ENCODE assay signal across 14 cellular contexts in the genomic region with DNA sequence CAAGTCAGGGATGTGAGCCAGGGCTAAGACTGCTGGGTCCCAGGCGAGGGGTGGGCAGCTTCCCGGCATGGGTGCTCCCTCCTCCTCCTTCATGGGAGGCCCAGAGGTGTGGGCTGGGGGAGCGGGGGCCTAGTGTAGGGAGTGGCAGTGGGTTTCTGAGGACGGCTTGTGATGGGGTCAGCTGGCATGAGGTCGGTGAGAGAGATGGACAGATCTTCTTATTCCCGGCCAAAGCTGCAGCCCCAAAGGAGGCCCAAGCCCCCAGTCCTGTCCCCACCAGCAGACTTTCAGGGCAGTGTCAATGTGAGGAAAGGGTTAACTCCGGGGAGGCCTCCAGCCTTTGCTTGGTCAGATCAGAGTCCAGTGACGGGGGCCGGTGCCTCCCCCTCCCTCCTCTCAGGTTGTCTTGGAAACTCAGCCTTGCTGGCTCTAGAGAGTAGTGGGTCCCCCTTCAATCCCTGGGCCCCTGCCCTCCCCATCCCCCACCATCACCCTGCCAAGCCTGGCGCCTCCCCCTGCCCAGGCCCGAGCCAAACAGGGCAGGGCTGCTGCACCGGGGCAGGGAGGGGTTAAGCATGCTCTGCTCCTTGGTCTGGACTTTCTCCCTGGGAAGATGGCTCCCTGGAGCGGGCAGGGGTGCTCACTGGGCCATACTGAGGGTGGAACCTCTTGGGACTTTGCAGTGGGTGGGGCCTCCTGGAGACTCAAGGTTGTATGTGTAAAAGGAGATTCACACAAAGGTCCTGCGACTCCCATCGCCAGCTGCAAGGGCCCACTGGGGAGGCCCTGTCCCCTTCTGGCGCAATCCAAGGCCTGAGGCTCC. TPM values are rescaled to one million over a fixed set of nuclear protein-coding genes. Genes with fewer than 3 reads are reported as not detected.
DNase-seq lines count a peak whose midpoint lies in the region; ATAC-seq, FAIRE-seq and TF ChIP-seq lines count a peak whose summit lies in the region.
"Had no signal": no experiment of that assay in that cellular context is flagged by ENCODE, and none has a peak within 500 bp of the region (broad histone marks: within the 10 kb centered on the region; RNA-seq: fewer than 3 reads in every experiment).

No MANE protein-coding gene starts in this region.

- H3K4me3 Mint-ChIP-seq in stimulated activated effector memory CD8-positive, alpha-beta T cell treated with anti-CD3 and anti-CD28 coated beads, Interleukin-12 subunit alpha, Interleukin-12 subunit beta, amount 100 ng/mL, for 72 hours: no peak overlapping the region
- H3K4me3 Mint-ChIP-seq: dendritic cell treated with granulocyte-macrophage colony-stimulating factor and Interleukin-4, amounts not matched to agents 40 ng/mL and 50 ng/mL, for 4 days had no signal

- POLR2A ChIA-PET in K562 (lab: Yijun Ruan, JAX): interaction anchor here (0.6 to 1.3 kb wide), 4 partner anchors 11 to 1010 kb away, joined by 3 to 4 read pairs (median 3); no protein-coding TSS in a partner anchor

- no peak overlapping the region for H3K9ac ChIP-seq in HUES64 (ENCODE audit: low read depth, low read length)
- H3K9ac ChIP-seq in K562 (ENCODE audit: insufficient read depth in 1 of 2, low read depth in 2 of 2, low read length in 2 of 2): peak overlapping the region in 1 of 2 experiments; percentile 71; a peak in 2 of 4 replicates
- no peak overlapping the region for H3K9ac ChIP-seq in liver (ENCODE audit: low read depth in 1 of 2, low read length in 2 of 2)

- no peak for DNase-seq in K562 (ENCODE audit: extremely low read depth in 1 of 4, low spot score in 3 of 4)
- no peak for DNase-seq in stimulated activated effector memory CD8-positive, alpha-beta T cell treated with anti-CD3 and anti-CD28 coated beads, Interleukin-12 subunit alpha, Interleukin-12 subunit beta, amount 100 ng/mL, for 72 hours (ENCODE audit: low spot score in 2 of 2)
- DNase-seq in Kasumi-1 (lab: John Stamatoyannopoulos, UW): no peak
- DNase-seq in NCI-H526 treated with DMSO at 0.1 percent for 48 hours (lab: John Stamatoyannopoulos, UW): no peak
- DNase-seq: activated CD4-positive, alpha-beta T cell treated with anti-CD3 and anti-CD28 coated beads, Interleukin-2, amount 50 U/mL, for 48 hours; activated gamma-delta T cell; Calu3 had no signal

- H3K79me2 ChIP-seq in K562 (ENCODE audit: control insufficient read depth, insufficient read depth, low read length): peaks cover 28% of the 10 kb centered on the region

- TF ChIP-seq RAD21 in K562 (CRISPR knock-in tag; conservative IDR thresholded peaks at IDR 0.05 in 1 of 2, IDR thresholded peaks at IDR 0.05 in 1 of 2) (no peak), liver (IDR thresholded peaks at IDR 0.05) (no peak)

- peaks cover 40% of the 10 kb centered on the region for H3K4me1 Mint-ChIP-seq in stimulated activated effector memory CD8-positive, alpha-beta T cell treated with anti-CD3 and anti-CD28 coated beads, Interleukin-12 subunit alpha, Interleukin-12 subunit beta, amount 100 ng/mL, for 72 hours

- no peak overlapping the region for H3K4me2 ChIP-seq in K562 (ENCODE audit: insufficient read depth, low read length)

- intact Hi-C loops in K562 (cut with micrococcal nuclease): no loop called here

- H2AFZ ChIP-seq in K562 (ENCODE audit: low read depth, low read length): no peak overlapping the region

- TF ChIP-seq CTCF in K562 (IDR thresholded peaks at IDR 0.05 in 2 of 3, conservative IDR thresholded peaks at IDR 0.05 in 1 of 3; ENCODE audit: insufficient read depth in 2 of 3, low read depth in 1 of 3, low read length in 3 of 3): no peak
- TF ChIP-seq CTCF in liver (IDR thresholded peaks at IDR 0.05; ENCODE audit: low read depth, low read length, missing input control): no peak
- no peak for TF ChIP-seq CTCF in gastroesophageal sphincter (IDR thresholded peaks at IDR 0.05)

- BruUV-seq in K562 (replicated peaks; lab: Mats Ljungman, UMichigan): no TSS peak

- H3K9me3 Mint-ChIP-seq in stimulated activated effector memory CD8-positive, alpha-beta T cell treated with anti-CD3 and anti-CD28 coated beads, Interleukin-12 subunit alpha, Interleukin-12 subunit beta, amount 100 ng/mL, for 72 hours: no peaks in the 10 kb centered on the region
- H3K9me3 Mint-ChIP-seq: dendritic cell treated with granulocyte-macrophage colony-stimulating factor and Interleukin-4, amounts not matched to agents 40 ng/mL and 50 ng/mL, for 4 days had no signal

- CTCF ChIA-PET in K562 (lab: Yijun Ruan, JAX; ENCODE audit: low intra/inter-chr PET ratio): no interaction called here

- H3K27ac ChIP-seq in HUES64 (ENCODE audit: low read depth, low read length) (peak overlapping the region; percentile 60), K562 (ENCODE audit: extremely low read depth, low read depth, low read length) (no peak overlapping the region), liver (ENCODE audit: low read depth in 1 of 2, low read length in 2 of 2) (peak overlapping the region; percentile 9 to 44), gastroesophageal sphincter (no peak overlapping the region)

- H3K9me1 ChIP-seq in K562 (ENCODE audit: control insufficient read depth, insufficient read depth, low read length): peaks cover 13% of the 10 kb centered on the region

- H3K4me3 ChIP-seq in HUES64 (ENCODE audit: low read length) (no peak overlapping the region), K562 (no peak overlapping the region), liver (ENCODE audit: low read depth in 1 of 3, low read length in 3 of 3) (peak overlapping the region in 1 of 3 donors; percentile 1), gastroesophageal sphincter (no peak overlapping the region)

- FAIRE-seq in K562 (lab: Jason Lieb, UNC): no peak

- WGBS in HUES64: 62% methylated on average over 16 of the region's 16 CpGs
- 68% methylated on average over 11 of the region's 16 CpGs for WGBS in K562 (ENCODE audit: insufficient coverage, low coverage, missing lambda C conversion rate)
- WGBS in liver: 40% methylated on average over 16 of the region's 16 CpGs
- 33% methylated on average over 4 of the region's 16 CpGs; no CpG with 5 or more reads in 1 of the 2 donors for WGBS in gastroesophageal sphincter (ENCODE audit: low coverage in 1 of 2), 2 donors

- H3K27ac Mint-ChIP-seq in stimulated activated effector memory CD8-positive, alpha-beta T cell treated with anti-CD3 and anti-CD28 coated beads, Interleukin-12 subunit alpha, Interleukin-12 subunit beta, amount 100 ng/mL, for 72 hours: peak overlapping the region; percentile 72
- H3K27ac Mint-ChIP-seq: dendritic cell treated with granulocyte-macrophage colony-stimulating factor and Interleukin-4, amounts not matched to agents 40 ng/mL and 50 ng/mL, for 4 days had no signal

- peaks cover 64% of the 10 kb centered on the region for H3K36me3 Mint-ChIP-seq in stimulated activated effector memory CD8-positive, alpha-beta T cell treated with anti-CD3 and anti-CD28 coated beads, Interleukin-12 subunit alpha, Interleukin-12 subunit beta, amount 100 ng/mL, for 72 hours

- TF ChIP-seq POLR2A in K562 (conservative IDR thresholded peaks at IDR 0.05) (no peak), gastroesophageal sphincter (IDR thresholded peaks at IDR 0.05) (no peak)

- H3K4me1 ChIP-seq in HUES64 (ENCODE audit: insufficient read depth, low read length) (peaks cover 47% of the 10 kb centered on the region), K562 (replicated peaks in 1 of 2; ENCODE audit: control insufficient read depth in 2 of 2, insufficient read depth in 2 of 2, low read length in 2 of 2) (peaks cover 22 to 53% of the 10 kb centered on the region in 2 experiments), liver (ENCODE audit: control insufficient read depth in 4 of 4, insufficient read depth in 4 of 4, low read length in 3 of 4) (peaks cover 58 to 99% (median 88%) of the 10 kb centered on the region in 4 donors), gastroesophageal sphincter (peaks cover 0 to 63% (median 11%) of the 10 kb centered on the region in 3 donors)

- peaks cover 22% of the 10 kb centered on the region; the same call in 1 of the 2 replicates for H4K20me1 ChIP-seq in K562 (replicated peaks; ENCODE audit: control insufficient read depth, insufficient read depth, low read length)

- H3K36me3 ChIP-seq in HUES64 (ENCODE audit: insufficient read depth, low read length) (peaks cover 7% of the 10 kb centered on the region), K562 (ENCODE audit: control insufficient read depth, insufficient read depth, low read length) (peaks cover 33% of the 10 kb centered on the region; the same call in 2 of the 3 replicates), liver (ENCODE audit: control insufficient read depth in 4 of 4, insufficient read depth in 3 of 4, low read depth in 1 of 4, low read length in 3 of 4) (peaks cover 1 to 3% (median 2%) of the 10 kb centered on the region in 4 donors), gastroesophageal sphincter (peaks cover 0 to 4% of the 10 kb centered on the region in 2 donors)

- H3K9me3 ChIP-seq in HUES64 (ENCODE audit: insufficient read depth, low read depth, low read length) (no peaks in the 10 kb centered on the region), K562 (replicated peaks; ENCODE audit: control insufficient read depth, insufficient read depth, low read depth, low read length) (no peaks in the 10 kb centered on the region), liver (ENCODE audit: control insufficient read depth in 4 of 4, low read length in 3 of 4) (no peaks in the 10 kb centered on the region), gastroesophageal sphincter (no peaks in the 10 kb centered on the region)

- ATAC-seq in K562 (0 out of 3 replicates have a peak, but pooled peaks have one; percentile 10), gastroesophageal sphincter (no peak)
- no peak for ATAC-seq in stimulated activated effector memory CD8-positive, alpha-beta T cell treated with anti-CD3 and anti-CD28 coated beads, Interleukin-12 subunit alpha, Interleukin-12 subunit beta, amount 100 ng/mL, for 72 hours
- ATAC-seq: left ventricle myocardium superior had no signal

- H3K27me3 ChIP-seq in HUES64 (ENCODE audit: insufficient read depth, low read length): no peaks in the 10 kb centered on the region
- H3K27me3 ChIP-seq in K562 (ENCODE audit: control insufficient read depth in 2 of 2, insufficient read depth in 2 of 2, low read length in 2 of 2): no peaks in the 10 kb centered on the region
- H3K27me3 ChIP-seq in liver (ENCODE audit: control insufficient read depth in 4 of 4, insufficient read depth in 4 of 4, low read length in 3 of 4): no peaks in the 10 kb centered on the region
- H3K27me3 ChIP-seq in gastroesophageal sphincter: peaks cover 8% of the 10 kb centered on the region

- TF ChIP-seq EP300 in K562 (IDR thresholded peaks at IDR 0.05; ENCODE audit: low read length) (no peak), gastroesophageal sphincter (IDR thresholded peaks at IDR 0.05) (no peak)

- in situ Hi-C loops in K562 (cut with MboI): no loop called here

RNA-seq across cellular contexts. Expression of gene NAT9, which starts 12.4 kb away (rescaled TPM):
- 22.7 TPM for polyA plus RNA-seq in HUES64 (2013, experiment 1 of 2)
- polyA plus RNA-seq in HUES64 (2013, experiment 2 of 2): 24.3 TPM
- 145 and 300 TPM in 2 replicates for total RNA-seq in K562 (2011; cell fraction: chromatin; rRNA removed; ENCODE audit: low replicate concordance)
- 204 and 205 TPM in 2 replicates for total RNA-seq in K562 (2011; cell fraction: nucleolus; rRNA removed)
- 164 and 167 TPM in 2 replicates for total RNA-seq in K562 (2011; cell fraction: nucleoplasm; rRNA removed)
- 28.8 and 31.9 TPM in 2 replicates for total RNA-seq in K562 (2014; rRNA removed)
- 28.3 and 42.2 TPM in 2 replicates for total RNA-seq in K562 (2014; rRNA removed; fragmentation: Illumina TruSeq; extraction: Trizol)
- total RNA-seq in K562 (2015; rRNA removed; fragmentation: Illumina TruSeq; extraction: Trizol): 39.4 and 40.8 TPM in 2 replicates
- total RNA-seq in K562 (2021): 56.8 and 63.6 TPM in 2 replicates
- 42.4 and 52.0 TPM in 2 replicates for polyA plus RNA-seq in K562 (2011; rRNA removed)
- 38.3 and 39.8 TPM in 2 replicates for polyA plus RNA-seq in K562 (2011; cell fraction: cytosol; rRNA removed)
- 305 and 323 TPM in 2 replicates for polyA plus RNA-seq in K562 (2011; cell fraction: nucleus; rRNA removed)
- 49.7 and 52.4 TPM in 2 replicates for polyA plus RNA-seq in K562 (2012)
- 37.1 and 39.9 TPM in 2 replicates for polyA plus RNA-seq in K562 (2014; fragmentation: Illumina TruSeq; extraction: Trizol)
- 1 to 10 TPM; 4.2 to 5.9 TPM for polyA plus RNA-seq in K562 (2014; fragmentation: Nextera tagmentation; extraction: Ambion mirVana)
- polyA plus RNA-seq in K562 (2014; rRNA removed): 59.9 and 63.8 TPM in 2 replicates
- polyA minus RNA-seq in K562 (2011; rRNA and poly(A)+ RNA removed): 30.1 and 37.1 TPM in 2 replicates
- polyA minus RNA-seq in K562 (2011; cell fraction: cytosol; rRNA and poly(A)+ RNA removed): 9.9 and 11.5 TPM in 2 replicates
- 60.3 and 89.4 TPM in 2 replicates for polyA minus RNA-seq in K562 (2011; cell fraction: nucleus; rRNA and poly(A)+ RNA removed)
- total RNA-seq in liver: 10 to 100 TPM in 1 of 2 donors, 1 to 10 TPM in 1; 8.1 to 25.5 TPM
- 10 to 100 TPM; 15.7 to 18.4 TPM for polyA plus RNA-seq in liver
- 10 to 100 TPM; 21.7 to 34.7 (median 26.3) TPM for total RNA-seq in gastroesophageal sphincter

RNA-seq across cellular contexts. Expression of gene NHERF1, which starts 15.3 kb away (rescaled TPM):
- polyA plus RNA-seq in HUES64 (2013, experiment 1 of 2): 84.0 TPM
- 89.4 TPM for polyA plus RNA-seq in HUES64 (2013, experiment 2 of 2)
- 18.4 and 49.5 TPM in 2 replicates for total RNA-seq in K562 (2011; cell fraction: chromatin; rRNA removed; ENCODE audit: low replicate concordance)
- total RNA-seq in K562 (2011; cell fraction: nucleolus; rRNA removed): 26.0 and 28.6 TPM in 2 replicates
- total RNA-seq in K562 (2011; cell fraction: nucleoplasm; rRNA removed): 29.0 and 37.5 TPM in 2 replicates
- total RNA-seq in K562 (2014; rRNA removed) (35.5 and 51.8 TPM in 2 replicates), K562 (2014; rRNA removed; fragmentation: Illumina TruSeq; extraction: Trizol) (23.8 and 30.5 TPM in 2 replicates), K562 (2015; rRNA removed; fragmentation: Illumina TruSeq; extraction: Trizol) (38.9 and 40.2 TPM in 2 replicates), K562 (2021) (79.9 and 88.0 TPM in 2 replicates), liver (10 to 100 TPM; 38.1 to 84.1 TPM), gastroesophageal sphincter (10 to 100 TPM; 10.3 to 25.7 (median 19.9) TPM)
- polyA plus RNA-seq in K562 (2011; rRNA removed) (36.9 and 45.6 TPM in 2 replicates), K562 (2014; fragmentation: Illumina TruSeq; extraction: Trizol) (64.8 and 78.7 TPM in 2 replicates), K562 (2014; fragmentation: Nextera tagmentation; extraction: Ambion mirVana) (10 to 100 TPM; 11.4 to 20.6 TPM), K562 (2014; rRNA removed) (44.9 and 50.1 TPM in 2 replicates), liver (100 to 1,000 TPM; 105 to 160 TPM)
- polyA plus RNA-seq in K562 (2011; cell fraction: cytosol; rRNA removed): 59.4 and 62.4 TPM in 2 replicates
- 36.7 and 44.4 TPM in 2 replicates for polyA plus RNA-seq in K562 (2011; cell fraction: nucleus; rRNA removed)
- 42.9 and 66.5 TPM in 2 replicates for polyA plus RNA-seq in K562 (2012)
- 29.5 and 44.1 TPM in 2 replicates for polyA minus RNA-seq in K562 (2011; rRNA and poly(A)+ RNA removed)
- 35.7 and 39.5 TPM in 2 replicates for polyA minus RNA-seq in K562 (2011; cell fraction: cytosol; rRNA and poly(A)+ RNA removed)
- 8.5 and 9.6 TPM in 2 replicates for polyA minus RNA-seq in K562 (2011; cell fraction: nucleus; rRNA and poly(A)+ RNA removed)

RNA-seq across cellular contexts. Expression of gene RAB37, which starts 26.7 kb away (rescaled TPM):
- polyA plus RNA-seq in HUES64 (2013, experiment 1 of 2): 0.95 TPM
- polyA plus RNA-seq in HUES64 (2013, experiment 2 of 2): 3.0 TPM
- not detected in 2 replicates for total RNA-seq in K562 (2011; cell fraction: chromatin; rRNA removed; ENCODE audit: low replicate concordance)
- total RNA-seq in K562 (2011; cell fraction: nucleolus; rRNA removed): not detected in 2 replicates
- total RNA-seq in K562 (2011; cell fraction: nucleoplasm; rRNA removed): not detected in 2 replicates
- total RNA-seq in K562 (2014; rRNA removed): not detected in 2 replicates
- total RNA-seq in K562 (2014; rRNA removed; fragmentation: Illumina TruSeq; extraction: Trizol): not detected in 2 replicates
- total RNA-seq in K562 (2015; rRNA removed; fragmentation: Illumina TruSeq; extraction: Trizol): 0.11 and 0.23 TPM in 2 replicates
- 0.27 TPM in 1 of 2 replicates, not detected in the other for total RNA-seq in K562 (2021)
- polyA plus RNA-seq in K562 (2011; rRNA removed): 0.03 and 0.21 TPM in 2 replicates
- 0.22 TPM in 1 of 2 replicates, not detected in the other for polyA plus RNA-seq in K562 (2011; cell fraction: cytosol; rRNA removed)
- 0.07 and 0.18 TPM in 2 replicates for polyA plus RNA-seq in K562 (2011; cell fraction: nucleus; rRNA removed)
- polyA plus RNA-seq in K562 (2012): 0.19 and 0.22 TPM in 2 replicates
- 0.04 and 0.12 TPM in 2 replicates for polyA plus RNA-seq in K562 (2014; fragmentation: Illumina TruSeq; extraction: Trizol)
- under 1 TPM in 1 of 2 experiments, not detected in 1; 0.03 TPM for polyA plus RNA-seq in K562 (2014; fragmentation: Nextera tagmentation; extraction: Ambion mirVana)
- not detected in 2 replicates for polyA plus RNA-seq in K562 (2014; rRNA removed)
- polyA minus RNA-seq in K562 (2011; rRNA and poly(A)+ RNA removed): 0.11 TPM in 1 of 2 replicates, not detected in the other
- not detected in 2 replicates for polyA minus RNA-seq in K562 (2011; cell fraction: cytosol; rRNA and poly(A)+ RNA removed)
- polyA minus RNA-seq in K562 (2011; cell fraction: nucleus; rRNA and poly(A)+ RNA removed): not detected in 2 replicates
- total RNA-seq in liver: 1 to 10 TPM; 5.1 to 5.3 TPM
- 1 to 10 TPM; 5.9 to 8.8 TPM for polyA plus RNA-seq in liver
- 1 to 10 TPM; 1.2 to 5.1 (median 2.0) TPM for total RNA-seq in gastroesophageal sphincter
- total RNA-seq: fibroblast of villous mesenchyme had no signal

RNA-seq across cellular contexts. Expression of gene CD300LF, which starts 51.1 kb away (rescaled TPM):
- not detected for polyA plus RNA-seq in HUES64 (2013, experiment 1 of 2)
- not detected for polyA plus RNA-seq in HUES64 (2013, experiment 2 of 2)
- not detected in 2 replicates for total RNA-seq in K562 (2011; cell fraction: chromatin; rRNA removed; ENCODE audit: low replicate concordance)
- not detected in 2 replicates for total RNA-seq in K562 (2011; cell fraction: nucleolus; rRNA removed)
- not detected in 2 replicates for total RNA-seq in K562 (2011; cell fraction: nucleoplasm; rRNA removed)
- total RNA-seq in K562 (2014; rRNA removed) (not detected in 2 replicates), K562 (2014; rRNA removed; fragmentation: Illumina TruSeq; extraction: Trizol) (not detected in 2 replicates), K562 (2015; rRNA removed; fragmentation: Illumina TruSeq; extraction: Trizol) (not detected in 2 replicates), K562 (2021) (not detected in 2 replicates), liver (1 to 10 TPM; 1.5 to 1.9 TPM), gastroesophageal sphincter (under 1 TPM in 1 of 4 donors, not detected in 3; 0.27 TPM)
- polyA plus RNA-seq in K562 (2011; rRNA removed) (not detected in 2 replicates), K562 (2014; fragmentation: Illumina TruSeq; extraction: Trizol) (not detected in 2 replicates), K562 (2014; fragmentation: Nextera tagmentation; extraction: Ambion mirVana) (not detected), K562 (2014; rRNA removed) (not detected in 2 replicates), liver (under 1 TPM; 0.13 to 0.55 TPM)
- polyA plus RNA-seq in K562 (2011; cell fraction: cytosol; rRNA removed): not detected in 2 replicates
- not detected in 2 replicates for polyA plus RNA-seq in K562 (2011; cell fraction: nucleus; rRNA removed)
- not detected in 2 replicates for polyA plus RNA-seq in K562 (2012)
- polyA minus RNA-seq in K562 (2011; rRNA and poly(A)+ RNA removed): not detected in 2 replicates
- not detected in 2 replicates for polyA minus RNA-seq in K562 (2011; cell fraction: cytosol; rRNA and poly(A)+ RNA removed)
- not detected in 2 replicates for polyA minus RNA-seq in K562 (2011; cell fraction: nucleus; rRNA and poly(A)+ RNA removed)
- total RNA-seq: Calu3, fibroblast of villous mesenchyme, left ventricle myocardium superior, pulmonary artery endothelial cell had no signal

Comparison
In these comparisons a context has a peak if more than half of its experiments do, and no peak if none do; other contexts are left out.
1. H3K27ac ChIP-seq: peak in HUES64 (single experiment) and liver (2 of 2); none in K562 (single experiment) and gastroesophageal sphincter (0 of 4).